ENCODE assay signal across 21 cellular contexts in the genomic region with DNA sequence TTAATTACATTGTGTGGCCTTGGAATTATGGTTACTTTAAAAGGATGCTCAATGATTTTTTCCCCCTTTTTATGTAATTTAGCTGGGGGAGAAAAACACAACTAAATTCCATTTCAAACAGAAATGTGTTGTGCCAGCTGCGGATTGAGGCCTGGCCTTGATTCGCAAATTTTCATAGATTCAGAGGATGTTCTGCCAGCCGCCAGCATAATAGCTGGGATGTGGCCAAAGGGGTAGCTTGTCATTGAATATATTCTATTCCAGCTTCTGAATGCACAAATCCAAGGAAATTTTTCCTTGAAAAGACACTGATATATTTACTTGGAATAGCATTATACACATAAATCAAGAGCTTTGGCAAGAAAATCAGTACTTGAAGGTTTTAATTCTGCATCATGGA.
"Had no signal": no experiment of that assay in that cellular context is flagged by ENCODE, and none has a peak within 500 bp of the region (broad histone marks: within the 10 kb centered on the region; RNA-seq: fewer than 3 reads in every experiment).

No MANE protein-coding gene starts in this region.

- DNase-seq: hippocampal formation; left ventricle myocardium inferior; mesendoderm; naive B cell; natural killer cell; nephron progenitor cell; occipital lobe; retina; right cardiac atrium; stimulated activated CD4-positive, alpha-beta T cell treated with anti-CD3 and anti-CD28 coated beads, Interleukin-12 subunit alpha, Interleukin-12 subunit beta, amount 100 ng/mL, for 4 hours; stimulated activated CD4-positive, alpha-beta T cell treated with anti-CD3 and anti-CD28 coated beads, Interleukin-15, amount 100 ng/mL, for 24 hours; stimulated activated CD4-positive, alpha-beta T cell treated with anti-CD3 and anti-CD28 coated beads, Interleukin-2, amount 100 ng/mL, for 24 hours; stimulated activated CD4-positive, alpha-beta T cell treated with anti-CD3 and anti-CD28 coated beads, Interleukin-4, amount 100 ng/mL, for 1 hour; stimulated activated naive B cell treated with anti-CD40 and anti-IgM and Interleukin-4, amounts not matched to agents 10 μg/mL and 1 μg/mL and 100 μg/mL, for 72 hours; uterus had no signal

- ATAC-seq: natural killer cell; right cardiac atrium; sciatic nerve; stimulated activated naive B cell treated with anti-CD40 and anti-IgM and Interleukin-4, amounts not matched to agents 10 μg/mL and 1 μg/mL and 100 μg/mL, for 72 hours had no signal

- H3K27ac ChIP-seq: left ventricle myocardium inferior, neural progenitor cell, neutrophil, parathyroid adenoma, skin epidermis, tibial nerve, uterus had no signal
